In genomic region chr3:46906471-46907058, GRCh38 we compare ENCODE assay signal across 19 cellular contexts. TPM values are rescaled to one million over a fixed set of nuclear protein-coding genes. Genes with fewer than 3 reads are reported as not detected.
"Had no signal": no experiment of that assay in that cellular context is flagged by ENCODE, and none has a peak within 500 bp of the region (broad histone marks: within the 10 kb centered on the region; RNA-seq: fewer than 3 reads in every experiment).

No MANE protein-coding gene starts in this region.

- H3K27ac Mint-ChIP-seq: activated naive CD8-positive, alpha-beta T cell; endodermal cell; natural killer cell; stimulated activated naive CD8-positive, alpha-beta T cell treated with anti-CD3 and anti-CD28 coated beads, Interleukin-15, amount 100 ng/mL, for 72 hours; type B pancreatic cell had no signal

- ATAC-seq: body of pancreas; natural killer cell; stimulated activated naive CD8-positive, alpha-beta T cell treated with anti-CD3 and anti-CD28 coated beads, Interleukin-15, amount 100 ng/mL, for 72 hours had no signal

- H3K36me3 Mint-ChIP-seq: activated naive CD8-positive, alpha-beta T cell; natural killer cell; type B pancreatic cell had no signal

- H3K27me3 Mint-ChIP-seq: activated naive CD8-positive, alpha-beta T cell; stimulated activated naive CD8-positive, alpha-beta T cell treated with anti-CD3 and anti-CD28 coated beads, Interleukin-15, amount 100 ng/mL, for 72 hours; type B pancreatic cell had no signal

- H3K9me3 Mint-ChIP-seq: endodermal cell; natural killer cell; stimulated activated naive CD8-positive, alpha-beta T cell treated with anti-CD3 and anti-CD28 coated beads, Interleukin-15, amount 100 ng/mL, for 72 hours; type B pancreatic cell had no signal

- H3K4me3 Mint-ChIP-seq: activated naive CD8-positive, alpha-beta T cell; endodermal cell; natural killer cell; stimulated activated naive CD8-positive, alpha-beta T cell treated with anti-CD3 and anti-CD28 coated beads, Interleukin-15, amount 100 ng/mL, for 72 hours; type B pancreatic cell had no signal

- DNase-seq: activated CD4-positive, alpha-beta T cell treated with anti-CD3 and anti-CD28 coated beads, Interleukin-2, amount 50 U/mL, for 4 hours; activated gamma-delta T cell; amygdala; central memory CD4-positive, alpha-beta T cell; colonic mucosa; endodermal cell; foreskin fibroblast; mesendoderm; natural killer cell; small intestine; stimulated activated CD4-positive, alpha-beta T cell treated with anti-CD3 and anti-CD28 coated beads, Interleukin-4, amount 100 ng/mL, for 1 hour; stimulated activated naive CD8-positive, alpha-beta T cell treated with anti-CD3 and anti-CD28 coated beads, Interleukin-15, amount 100 ng/mL, for 72 hours; WERI-Rb-1 had no signal

- H3K4me1 Mint-ChIP-seq: endodermal cell had no signal

RNA-seq across cellular contexts. Expression of gene PTH1R, which starts 29.0 kb away (rescaled TPM):
- total RNA-seq: activated CD8-positive, alpha-beta memory T cell treated with anti-CD3 and anti-CD28 coated beads for 36 hours; glomerular endothelial cell; natural killer cell; T-helper 2 cell treated with Interferon-gamma antibody and Interleukin-4, amounts not matched to agents 100 ng/mL and 5 ng/mL, for 36 hours had no signal

RNA-seq across cellular contexts. Expression of gene MYL3, which starts 43.3 kb away (rescaled TPM):
- total RNA-seq: activated CD8-positive, alpha-beta memory T cell treated with anti-CD3 and anti-CD28 coated beads for 36 hours; glomerular endothelial cell; natural killer cell; T-helper 2 cell treated with Interferon-gamma antibody and Interleukin-4, amounts not matched to agents 100 ng/mL and 5 ng/mL, for 36 hours had no signal
